1 cellular context compared by ENCODE assay signal in the genomic region with DNA sequence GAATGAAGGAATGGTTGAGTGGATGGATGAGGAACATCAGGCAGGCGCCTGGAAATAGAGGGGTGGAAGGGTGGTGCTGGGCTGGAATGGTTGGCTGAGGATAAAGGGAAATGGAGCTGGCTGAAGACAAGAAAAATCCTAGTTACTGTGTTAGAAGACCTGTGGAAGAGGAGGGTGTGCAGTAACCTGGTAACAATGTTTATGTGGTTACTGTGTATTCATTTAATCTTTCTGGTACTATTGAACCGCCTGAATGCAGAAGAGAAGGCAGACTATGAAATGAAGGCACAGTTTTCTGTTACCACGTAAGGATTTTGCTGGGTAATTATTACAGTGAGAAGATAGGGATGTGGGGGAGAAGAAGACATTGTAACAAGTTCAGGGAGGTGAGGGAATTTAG.
TF ChIP-seq lines count a peak whose summit lies in the region.

No MANE protein-coding gene starts in this region.

TF ChIP-seq in SK-N-SH treated with all-trans-retinoic acid at 6 μM for 48 hours, 23 proteins besides CTCF, POLR2A, EP300 and RAD21 (continued from another document):
- TF ChIP-seq, protein P1, sequence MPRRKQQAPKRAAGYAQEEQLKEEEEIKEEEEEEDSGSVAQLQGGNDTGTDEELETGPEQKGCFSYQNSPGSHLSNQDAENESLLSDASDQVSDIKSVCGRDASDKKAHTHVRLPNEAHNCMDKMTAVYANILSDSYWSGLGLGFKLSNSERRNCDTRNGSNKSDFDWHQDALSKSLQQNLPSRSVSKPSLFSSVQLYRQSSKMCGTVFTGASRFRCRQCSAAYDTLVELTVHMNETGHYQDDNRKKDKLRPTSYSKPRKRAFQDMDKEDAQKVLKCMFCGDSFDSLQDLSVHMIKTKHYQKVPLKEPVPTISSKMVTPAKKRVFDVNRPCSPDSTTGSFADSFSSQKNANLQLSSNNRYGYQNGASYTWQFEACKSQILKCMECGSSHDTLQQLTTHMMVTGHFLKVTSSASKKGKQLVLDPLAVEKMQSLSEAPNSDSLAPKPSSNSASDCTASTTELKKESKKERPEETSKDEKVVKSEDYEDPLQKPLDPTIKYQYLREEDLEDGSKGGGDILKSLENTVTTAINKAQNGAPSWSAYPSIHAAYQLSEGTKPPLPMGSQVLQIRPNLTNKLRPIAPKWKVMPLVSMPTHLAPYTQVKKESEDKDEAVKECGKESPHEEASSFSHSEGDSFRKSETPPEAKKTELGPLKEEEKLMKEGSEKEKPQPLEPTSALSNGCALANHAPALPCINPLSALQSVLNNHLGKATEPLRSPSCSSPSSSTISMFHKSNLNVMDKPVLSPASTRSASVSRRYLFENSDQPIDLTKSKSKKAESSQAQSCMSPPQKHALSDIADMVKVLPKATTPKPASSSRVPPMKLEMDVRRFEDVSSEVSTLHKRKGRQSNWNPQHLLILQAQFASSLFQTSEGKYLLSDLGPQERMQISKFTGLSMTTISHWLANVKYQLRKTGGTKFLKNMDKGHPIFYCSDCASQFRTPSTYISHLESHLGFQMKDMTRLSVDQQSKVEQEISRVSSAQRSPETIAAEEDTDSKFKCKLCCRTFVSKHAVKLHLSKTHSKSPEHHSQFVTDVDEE (CRISPR knock-in tag; IDR thresholded peaks at IDR 0.05), result no peak
- no peak for TF ChIP-seq TCF4 (CRISPR knock-in tag; IDR thresholded peaks at IDR 0.05; ENCODE audit: borderline replicate concordance)
- no peak for TF ChIP-seq TOX (CRISPR knock-in tag; IDR thresholded peaks at IDR 0.05; ENCODE audit: borderline replicate concordance)
- TF ChIP-seq, protein P2, sequence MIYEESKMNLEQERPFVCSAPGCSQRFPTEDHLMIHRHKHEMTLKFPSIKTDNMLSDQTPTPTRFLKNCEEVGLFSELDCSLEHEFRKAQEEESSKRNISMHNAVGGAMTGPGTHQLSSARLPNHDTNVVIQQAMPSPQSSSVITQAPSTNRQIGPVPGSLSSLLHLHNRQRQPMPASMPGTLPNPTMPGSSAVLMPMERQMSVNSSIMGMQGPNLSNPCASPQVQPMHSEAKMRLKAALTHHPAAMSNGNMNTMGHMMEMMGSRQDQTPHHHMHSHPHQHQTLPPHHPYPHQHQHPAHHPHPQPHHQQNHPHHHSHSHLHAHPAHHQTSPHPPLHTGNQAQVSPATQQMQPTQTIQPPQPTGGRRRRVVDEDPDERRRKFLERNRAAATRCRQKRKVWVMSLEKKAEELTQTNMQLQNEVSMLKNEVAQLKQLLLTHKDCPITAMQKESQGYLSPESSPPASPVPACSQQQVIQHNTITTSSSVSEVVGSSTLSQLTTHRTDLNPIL (CRISPR knock-in tag; IDR thresholded peaks at IDR 0.05; ENCODE audit: low read depth), result no peak
- no peak for TF ChIP-seq BACH2 (CRISPR knock-in tag; IDR thresholded peaks at IDR 0.05; ENCODE audit: borderline replicate concordance)
